In the genomic region with DNA sequence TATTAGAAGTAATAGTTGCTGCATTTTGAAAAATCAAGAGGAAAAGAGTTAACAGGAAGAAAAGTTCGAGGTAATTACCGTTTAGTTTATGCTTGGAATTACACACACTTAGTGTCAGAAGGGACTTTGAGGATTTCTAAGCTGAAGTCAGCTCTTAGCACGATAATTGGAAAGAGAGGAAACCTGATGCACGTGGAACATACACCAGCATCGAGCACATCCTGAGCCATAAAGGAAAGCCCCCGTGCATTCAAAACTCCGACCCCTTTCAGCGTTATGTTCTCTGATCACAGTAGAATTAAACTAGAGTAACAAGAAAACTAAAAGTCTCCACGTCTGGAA, we compare ENCODE assay signal across 8 cellular contexts. TPM values are rescaled to one million over a fixed set of nuclear protein-coding genes. Genes with fewer than 3 reads are reported as not detected.
DNase-seq lines count a peak whose midpoint lies in the region; ATAC-seq, FAIRE-seq and TF ChIP-seq lines count a peak whose summit lies in the region.

No MANE protein-coding gene starts in this region.

- peak overlapping the region; percentile 57 to 79 for H3K4me3 Mint-ChIP-seq in H9

- H3K27ac Mint-ChIP-seq in H9, result no peak overlapping the region

- H3K18ac ChIP-seq in H9 (ENCODE audit: insufficient read length, low read depth, low read length) (no peak overlapping the region), trophoblast cell (ENCODE audit: low read length) (no peak overlapping the region)

- H2AK5ac ChIP-seq in H9 (ENCODE audit: insufficient read length, low read length), result no peak overlapping the region
- no peak overlapping the region for H2AK5ac ChIP-seq in trophoblast cell (ENCODE audit: low read length)

- no peak overlapping the region for H3K56ac ChIP-seq in H9 (ENCODE audit: insufficient read length, low read depth, low read length)

- peak overlapping the region; percentile 25 for H3K9ac ChIP-seq in H9 (ENCODE audit: extremely low read depth, insufficient read length, low read length)
- peak overlapping the region; percentile 54 for H3K9ac ChIP-seq in endothelial cell of umbilical vein (replicated peaks; ENCODE audit: extremely low read depth, insufficient read depth, low read length)
- no peak overlapping the region for H3K9ac ChIP-seq in trophoblast cell (ENCODE audit: low read length)

- no peaks in the 10 kb centered on the region for H3K9me3 ChIP-seq in H9 (ENCODE audit: control insufficient read depth, low read depth, low read length)
- no peaks in the 10 kb centered on the region for H3K9me3 ChIP-seq in endothelial cell of umbilical vein (replicated peaks; ENCODE audit: control insufficient read depth, insufficient read depth, low read length)
- no peaks in the 10 kb centered on the region for H3K9me3 ChIP-seq in trophoblast cell (ENCODE audit: insufficient read depth, low read depth, low read length)

- H3K4me1 ChIP-seq in H9 (ENCODE audit: insufficient read depth, low read length) (peaks cover 13% of the 10 kb centered on the region; the same call in 1 of the 2 replicates), endothelial cell of umbilical vein (ENCODE audit: control insufficient read depth, extremely low read depth, insufficient read depth, low read length) (peaks cover 13% of the 10 kb centered on the region), trophoblast cell (ENCODE audit: control insufficient read depth in 1 of 2, insufficient read depth in 2 of 2, low read length in 2 of 2) (peaks cover 4 to 9% of the 10 kb centered on the region in 2 experiments)

- H3K79me2 ChIP-seq in H9 (ENCODE audit: insufficient read depth, low read length), result no peaks in the 10 kb centered on the region; the same call in 1 of the 2 replicates
- peaks cover 8% of the 10 kb centered on the region for H3K79me2 ChIP-seq in endothelial cell of umbilical vein (ENCODE audit: control insufficient read depth, insufficient read depth, low read length)
- peaks cover 5% of the 10 kb centered on the region for H3K79me2 ChIP-seq in trophoblast cell (ENCODE audit: control insufficient read depth, insufficient read depth, low read length, poor library complexity)

- dilution Hi-C loops in endothelial cell of umbilical vein (cut with MboI; ENCODE audit: extremely low pct_ligation_motif_present, low sequenced_read_pairs), result no loop called here

- H4K20me1 ChIP-seq in H9 (ENCODE audit: control insufficient read depth, insufficient read depth, insufficient read length), result no peaks in the 10 kb centered on the region
- H4K20me1 ChIP-seq in endothelial cell of umbilical vein (replicated peaks; ENCODE audit: control insufficient read depth, extremely low read depth, insufficient read depth, low read length), result no peaks in the 10 kb centered on the region

- intact Hi-C loops in endothelial cell of umbilical vein (cut with micrococcal nuclease), result loop anchor here (2.0 to 10.0 kb wide), 3 partner anchors 325 to 945 kb away; partner anchors contain the start of gene FRAS1

- no TSS peak for BruUV-seq in endothelial cell of umbilical vein (replicated peaks; lab: Mats Ljungman, UMichigan)

- no peak overlapping the region for H3T11ph ChIP-seq in H9 (ENCODE audit: low read length)

- no peaks in the 10 kb centered on the region for H3K9me3 Mint-ChIP-seq in H9

- H4K5ac ChIP-seq in H9 (ENCODE audit: insufficient read length, low read depth, low read length), result no peak overlapping the region

- CTCF ChIA-PET in endothelial cell of umbilical vein (lab: Charles Lee) (interaction anchor here (0.5 to 1.6 kb wide), 8 partner anchors 12 to 1276 kb away, joined by 3 to 5 read pairs (median 4); no protein-coding TSS in a partner anchor), GM10248 (lab: Yijun Ruan, JAX) (interaction anchor here (1.0 to 4.2 kb wide), 4 partner anchors 8 to 330 kb away, joined by 3 to 20 read pairs (median 5); no protein-coding TSS in a partner anchor)

- H3K4me2 ChIP-seq in H9 (ENCODE audit: insufficient read depth, insufficient read length, low read length) (peak overlapping the region; percentile 78), endothelial cell of umbilical vein (ENCODE audit: insufficient read depth, low read length) (peak overlapping the region; percentile 96), trophoblast cell (ENCODE audit: low read length) (peak overlapping the region; percentile 80)

- H3K79me1 ChIP-seq in H9 (ENCODE audit: insufficient read depth, low read depth, low read length, poor library complexity, severe bottlenecking) (no peaks in the 10 kb centered on the region), trophoblast cell (ENCODE audit: low read length) (peaks cover 5% of the 10 kb centered on the region)

- peaks cover 33 to 35% of the 10 kb centered on the region in 2 experiments for H3K4me1 Mint-ChIP-seq in H9

- peak; percentile 20 for ATAC-seq in GM18517 (IDR thresholded peaks at IDR 0.05; ENCODE audit: unreplicated experiment)

- no peak overlapping the region for H2BK12ac ChIP-seq in H9 (ENCODE audit: insufficient read length, low read depth, low read length)
- H2BK12ac ChIP-seq in trophoblast cell (ENCODE audit: low read length), result no peak overlapping the region

- H2BK5ac ChIP-seq in H9 (ENCODE audit: insufficient read length, low read length) (no peak overlapping the region), trophoblast cell (ENCODE audit: low read depth, low read length, poor library complexity) (no peak overlapping the region)

- FAIRE-seq in endothelial cell of umbilical vein (lab: Jason Lieb, UNC), result no peak

- no peak for TF ChIP-seq CTCF in H9 (conservative IDR thresholded peaks at IDR 0.05)
- TF ChIP-seq CTCF in endothelial cell of umbilical vein (IDR thresholded peaks at IDR 0.05; ENCODE audit: extremely low read depth in 1 of 2, insufficient read depth in 1 of 2, low read depth in 1 of 2, low read length in 2 of 2), result no peak
- TF ChIP-seq CTCF in GM10248 (IDR thresholded peaks at IDR 0.05; ENCODE audit: control extremely low read depth, extremely low read depth, low read depth, missing control alignments), result no peak

- no peaks in the 10 kb centered on the region for H3K36me3 ChIP-seq in endothelial cell of umbilical vein (ENCODE audit: control insufficient read depth in 2 of 2, extremely low read depth in 1 of 2, insufficient read depth in 2 of 2, low read length in 2 of 2)
- no peaks in the 10 kb centered on the region for H3K36me3 ChIP-seq in trophoblast cell (ENCODE audit: control insufficient read depth in 1 of 2, insufficient read depth in 2 of 2, low read length in 2 of 2)

- H3K36me3 Mint-ChIP-seq in H9 (ENCODE audit: insufficient read depth in 1 of 3, low read depth in 3 of 3), result no peaks in the 10 kb centered on the region; a peak in 2 of 7 replicates

- H3K14ac ChIP-seq in H9 (ENCODE audit: insufficient read depth, low read length) (no peak overlapping the region), trophoblast cell (ENCODE audit: low read length) (no peak overlapping the region)

- H2AFZ ChIP-seq in H9 (ENCODE audit: low read length), result no peak overlapping the region
- peak overlapping the region; percentile 91 for H2AFZ ChIP-seq in endothelial cell of umbilical vein (ENCODE audit: low read depth, low read length)
- peak overlapping the region; percentile 57 for H2AFZ ChIP-seq in trophoblast cell (ENCODE audit: insufficient read depth, low read length, poor library complexity)

- no peak overlapping the region for H2BK15ac ChIP-seq in H9 (ENCODE audit: low read depth, low read length)

- H4K8ac ChIP-seq in H9 (replicated peaks; ENCODE audit: insufficient read length, low read depth, low read length) (no peak overlapping the region), trophoblast cell (ENCODE audit: low read depth, low read length) (peak overlapping the region; percentile 48)

- no peak for TF ChIP-seq POLR2A in endothelial cell of umbilical vein (IDR thresholded peaks at IDR 0.05; ENCODE audit: low read depth, low read length)

- H3K23ac ChIP-seq in H9 (ENCODE audit: insufficient read length, low read depth, low read length), result no peak overlapping the region
- no peak overlapping the region for H3K23ac ChIP-seq in trophoblast cell (ENCODE audit: low read length)

- H3K27me3 Mint-ChIP-seq in H9 (ENCODE audit: low read depth), result peaks cover 34% of the 10 kb centered on the region

- peaks cover 6% of the 10 kb centered on the region for H3K23me2 ChIP-seq in H9 (ENCODE audit: insufficient read length, low read depth, low read length, poor library complexity, severe bottlenecking)

- H3K27ac ChIP-seq in H9 (ENCODE audit: insufficient read length, low read depth, low read length) (no peak overlapping the region), endothelial cell of umbilical vein (ENCODE audit: insufficient read depth, low read depth, low read length) (peak overlapping the region; percentile 1), trophoblast cell (ENCODE audit: low read depth, low read length) (no peak overlapping the region)

- H3K27me3 ChIP-seq in H9 (ENCODE audit: insufficient read depth, low read length) (no peaks in the 10 kb centered on the region; the same call in 1 of the 2 replicates), endothelial cell of umbilical vein (ENCODE audit: control insufficient read depth in 2 of 2, insufficient read depth in 2 of 2, low read length in 2 of 2) (peaks cover 7 to 9% of the 10 kb centered on the region in 2 experiments), trophoblast cell (ENCODE audit: insufficient read depth, low read length) (no peaks in the 10 kb centered on the region)

- POLR2A ChIA-PET in endothelial cell of umbilical vein (lab: Charles Lee) (no interaction called here), GM10248 (lab: Yijun Ruan, JAX) (interaction anchor here (0.5 to 0.8 kb wide), 4 partner anchors 11 to 1979 kb away, joined by 3 to 8 read pairs (median 3); no protein-coding TSS in a partner anchor)

- WGBS in H9 (ENCODE audit: extremely low coverage, insufficient read length, low lambda C conversion rate), result no CpG with 5 or more reads among the region's 9 CpGs
- WGBS in trophoblast cell (ENCODE audit: extremely low coverage, insufficient coverage, insufficient read length), result no CpG with 5 or more reads among the region's 9 CpGs

- H3K4ac ChIP-seq in H9 (ENCODE audit: low read depth, low read length), result no peak overlapping the region
- no peak overlapping the region for H3K4ac ChIP-seq in trophoblast cell (ENCODE audit: low read depth, low read length)

- no peak overlapping the region for H4K12ac ChIP-seq in trophoblast cell (ENCODE audit: low read depth, low read length)

- H4K91ac ChIP-seq in H9 (ENCODE audit: insufficient read length, low read depth, low read length), result no peak overlapping the region
- H4K91ac ChIP-seq in trophoblast cell (ENCODE audit: low read depth, low read length), result no peak overlapping the region

- H2BK120ac ChIP-seq in H9 (ENCODE audit: low read depth, low read length, poor library complexity, severe bottlenecking) (no peak overlapping the region), trophoblast cell (ENCODE audit: insufficient read depth, low read length, poor library complexity) (no peak overlapping the region)

- no peak overlapping the region for H2BK20ac ChIP-seq in H9 (ENCODE audit: low read depth, low read length, poor library complexity, severe bottlenecking)

- H3K4me3 ChIP-seq in endothelial cell of umbilical vein (replicated peaks in 1 of 3; ENCODE audit: insufficient read depth in 1 of 3, low read depth in 1 of 3, low read length in 3 of 3), result peak overlapping the region; percentile 56 to 84 (median 62)
- no peak overlapping the region for H3K4me3 ChIP-seq in trophoblast cell (ENCODE audit: low read depth, low read length)

- H3K9me1 ChIP-seq in endothelial cell of umbilical vein (replicated peaks; ENCODE audit: control insufficient read depth, extremely low read depth, insufficient read depth, low read length), result no peaks in the 10 kb centered on the region

- no peak for DNase-seq in H9
- peak; percentile 72 for DNase-seq in NCI-H748 (lab: John Stamatoyannopoulos, UW; ENCODE audit: unreplicated experiment)
- DNase-seq in endothelial cell of umbilical vein (ENCODE audit: low read depth, low spot score), result no peak
- no peak for DNase-seq in trophoblast cell
- no peak for DNase-seq in GDM1 (lab: John Stamatoyannopoulos, UW)
- no peak for DNase-seq in epidermal melanocyte (ENCODE audit: insufficient read length, low spot score)
- no peak for DNase-seq in GM10248 (ENCODE audit: extremely low spot score)

RNA-seq across cellular contexts. Expression of gene PAQR3, which starts 0.4 kb away (rescaled TPM):
- total RNA-seq in H9 (2021), result 23.9 and 26.3 TPM in 2 replicates
- 19.0 and 21.0 TPM in 2 replicates for total RNA-seq in endothelial cell of umbilical vein
- polyA plus RNA-seq in endothelial cell of umbilical vein, result 13.0 and 15.0 TPM in 2 replicates
- polyA plus RNA-seq in endothelial cell of umbilical vein (2011; cell fraction: cytosol; rRNA removed), result 9.7 and 10.9 TPM in 2 replicates
- 16.5 and 21.0 TPM in 2 replicates for polyA plus RNA-seq in endothelial cell of umbilical vein (2011; cell fraction: nucleus; rRNA removed)
- 12.4 and 17.6 TPM in 2 replicates for polyA plus RNA-seq in endothelial cell of umbilical vein (2012)
- polyA minus RNA-seq in endothelial cell of umbilical vein, result 54.4 and 63.2 TPM in 2 replicates
- polyA minus RNA-seq in endothelial cell of umbilical vein (2011; cell fraction: cytosol; rRNA and poly(A)+ RNA removed), result 14.0 TPM
- 23.4 and 29.7 TPM in 2 replicates for polyA minus RNA-seq in endothelial cell of umbilical vein (2011; cell fraction: nucleus; rRNA and poly(A)+ RNA removed)
- 18.3 and 18.9 TPM in 2 replicates for polyA plus RNA-seq in trophoblast cell (2013)
